ENCODE assay signal across 25 cellular contexts in the genomic region with DNA sequence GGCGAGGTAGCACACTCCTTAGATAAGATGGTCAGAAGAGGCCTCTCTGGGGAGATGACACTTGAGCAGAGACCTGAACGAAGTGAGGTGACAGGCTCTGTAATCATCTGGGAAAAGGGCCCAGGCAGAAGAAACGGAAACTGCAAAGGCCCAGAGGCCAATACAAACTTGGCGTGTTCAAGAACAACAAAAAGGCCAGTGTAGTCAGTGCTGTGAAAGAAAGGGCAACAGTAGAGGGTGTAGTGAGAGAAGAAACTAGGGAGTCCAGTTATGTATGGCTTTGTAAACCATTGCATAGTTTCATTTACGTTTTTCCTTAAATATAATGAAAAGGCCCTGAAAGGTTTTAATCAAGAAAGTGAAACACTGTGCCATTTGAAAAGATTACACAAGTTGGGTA. TPM values are rescaled to one million over a fixed set of nuclear protein-coding genes. Genes with fewer than 3 reads are reported as not detected.
DNase-seq lines count a peak whose midpoint lies in the region; ATAC-seq and TF ChIP-seq lines count a peak whose summit lies in the region.
"Had no signal": no experiment of that assay in that cellular context is flagged by ENCODE, and none has a peak within 500 bp of the region (broad histone marks: within the 10 kb centered on the region; RNA-seq: fewer than 3 reads in every experiment).

No MANE protein-coding gene starts in this region.

- no peak for TF ChIP-seq POLR2A in GM18505 (IDR thresholded peaks at IDR 0.05; ENCODE audit: borderline replicate concordance, extremely low read depth, insufficient read depth, insufficient read length)

- in situ Hi-C loops in SK-MEL-5 (cut with HindIII; ENCODE audit: low pct_unique_long_range_greater_than_20kb, low sequenced_read_pairs) = no loop called here

- DNase-seq in left ventricle myocardium superior = no peak
- DNase-seq in cardiac septum (ENCODE audit: low spot score) = no peak
- DNase-seq in SK-MEL-5 (ENCODE audit: low read depth, low spot score) = peak; percentile 99
- peak; percentile 88 for DNase-seq in foreskin melanocyte
- peak; percentile 70 for DNase-seq in superior temporal gyrus (ENCODE audit: extremely low spot score)
- no peak for DNase-seq in activated CD4-positive, CD25-positive, alpha-beta regulatory T cell treated with anti-CD3 and anti-CD28 coated beads, Interleukin-2, amount 50 U/mL, for 72 hours
- no peak for DNase-seq in AG20443 (ENCODE audit: low spot score)
- DNase-seq: activated CD4-positive, alpha-beta T cell treated with anti-CD3 and anti-CD28 coated beads, Interleukin-2, amount 50 U/mL, for 48 hours; activated naive CD4-positive, alpha-beta T cell treated with anti-CD3 and anti-CD28 coated beads, Interleukin-2, amount 50 U/mL, for 16 hours; AML-193; CD8-positive, alpha-beta memory T cell; left lung; naive thymus-derived CD8-positive, alpha-beta T cell; NCI-H1092 treated with DMSO at 0.1 percent for 48 hours; NCI-H2029; NCI-H526; Peyer's patch; retina; SJCRH30; stimulated activated CD4-positive, alpha-beta T cell treated with anti-CD3 and anti-CD28 coated beads, Interleukin-2, amount 100 ng/mL, for 24 hours; stomach; T-cell; transverse colon had no signal

- peak; percentile 29 for ATAC-seq in left ventricle myocardium superior
- no peak for ATAC-seq in GM18505 (IDR thresholded peaks at IDR 0.05; ENCODE audit: unreplicated experiment)
- ATAC-seq: activated T-helper 17 cell treated with anti-CD3 and anti-CD28 coated beads, Interleukin-2, amount 50 U/mL, for 72 hours; left lung; naive thymus-derived CD8-positive, alpha-beta T cell; T-cell had no signal

- intact Hi-C loops in left ventricle myocardium superior (cut with micrococcal nuclease) = no loop called here
- intact Hi-C loops in cardiac septum (cut with DNase I) = no loop called here

RNA-seq across cellular contexts. Expression of a gene that starts 31.8 kb away (rescaled TPM):
- 75.1 TPM for total RNA-seq in left ventricle myocardium superior
- total RNA-seq in cardiac septum = 56.5 TPM
- 87.7 and 92.2 TPM in 2 replicates for total RNA-seq in SK-MEL-5 (2014; rRNA removed; shearing (Covaris generic))
- polyA plus RNA-seq in SK-MEL-5 (2015; cell fraction: cytosol; rRNA removed) = 45.2 and 60.4 TPM in 2 replicates
- 85.3 and 118 TPM in 2 replicates for polyA plus RNA-seq in SK-MEL-5 (2015; cell fraction: nucleus; rRNA removed)
- polyA plus RNA-seq: naive thymus-derived CD8-positive, alpha-beta T cell had no signal

Comparison
In these comparisons a context has a peak if more than half of its experiments do, and no peak if none do; other contexts are left out.
1. DNase-seq: peak in SK-MEL-5 (single experiment), foreskin melanocyte (single experiment) and superior temporal gyrus (single experiment); none in left ventricle myocardium superior (single experiment), cardiac septum (single experiment), activated CD4-positive, CD25-positive, alpha-beta regulatory T cell treated with anti-CD3 and anti-CD28 coated beads, Interleukin-2, amount 50 U/mL, for 72 hours (single experiment) and AG20443 (single experiment).